In genomic region chr10:61719475-61719874, GRCh38 we compare ENCODE assay signal across 1 cellular context. TPM values are rescaled to one million over a fixed set of nuclear protein-coding genes. Genes with fewer than 3 reads are reported as not detected.
"Had no signal": no experiment of that assay in that cellular context is flagged by ENCODE, and none has a peak within 500 bp of the region (broad histone marks: within the 10 kb centered on the region; RNA-seq: fewer than 3 reads in every experiment).

No MANE protein-coding gene starts in this region.

RNA-seq across cellular contexts. Expression of gene CABCOCO1, which starts 56.7 kb away (rescaled TPM):
- total RNA-seq: GM12878 had no signal
- polyA plus RNA-seq: GM12878 had no signal
